In the genomic region with DNA sequence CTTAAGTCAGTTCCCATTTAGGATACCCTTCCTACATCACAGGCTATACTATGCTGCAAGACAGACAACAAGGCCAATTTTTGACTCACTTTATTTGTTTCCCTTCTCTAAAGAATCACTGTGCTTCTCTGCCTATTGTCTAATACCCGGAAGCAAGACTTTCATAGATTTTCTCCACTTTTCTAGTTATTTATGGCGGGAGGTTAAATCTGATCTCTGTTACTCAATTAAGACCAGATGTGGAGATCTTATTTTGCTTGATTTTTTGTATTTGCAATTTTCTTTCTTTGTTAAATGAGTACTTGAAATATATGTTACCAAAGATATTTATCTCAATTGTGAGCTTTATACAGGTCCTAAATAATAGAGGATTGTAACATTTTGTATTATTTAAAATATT, we compare ENCODE assay signal across 24 cellular contexts.
DNase-seq lines count a peak whose midpoint lies in the region; ATAC-seq and TF ChIP-seq lines count a peak whose summit lies in the region.
"Had no signal": no experiment of that assay in that cellular context is flagged by ENCODE, and none has a peak within 500 bp of the region (broad histone marks: within the 10 kb centered on the region; RNA-seq: fewer than 3 reads in every experiment).

No MANE protein-coding gene starts in this region.

- no peaks in the 10 kb centered on the region for H3K36me3 ChIP-seq in SJCRH30
- H3K36me3 ChIP-seq: BLaER1 treated with 17β-estradiol and CSF1 and Interleukin-3, amounts not matched to agents 10 nM and 100 nM; MG63 had no signal

- no peaks in the 10 kb centered on the region for H3K27me3 Mint-ChIP-seq in nephron (ENCODE audit: low read depth)
- no peaks in the 10 kb centered on the region for H3K27me3 Mint-ChIP-seq in type B pancreatic cell
- H3K27me3 Mint-ChIP-seq: CD4-positive, alpha-beta T cell had no signal

- H3K4me1 Mint-ChIP-seq in nephron (peaks cover 21% of the 10 kb centered on the region), type B pancreatic cell (ENCODE audit: unreplicated experiment) (peaks cover 4% of the 10 kb centered on the region)
- H3K4me1 Mint-ChIP-seq: GM23338, H9 had no signal

- H3K36me3 Mint-ChIP-seq in nephron (ENCODE audit: low read depth) (no peaks in the 10 kb centered on the region), type B pancreatic cell (no peaks in the 10 kb centered on the region)

- no peaks in the 10 kb centered on the region for H3K9me3 ChIP-seq in SJCRH30 (replicated peaks)
- H3K9me3 ChIP-seq: BLaER1 treated with 17β-estradiol and CSF1 and Interleukin-3, amounts not matched to agents 10 nM and 100 nM; MG63 had no signal

- no peaks in the 10 kb centered on the region for H3K27me3 ChIP-seq in SJCRH30
- H3K27me3 ChIP-seq: BLaER1 treated with 17β-estradiol and CSF1 and Interleukin-3, amounts not matched to agents 10 nM and 100 nM; MG63 had no signal

- H3K4me1 ChIP-seq in SJCRH30: peaks cover 46% of the 10 kb centered on the region

- H3K27ac ChIP-seq in SJCRH30: peak overlapping the region; percentile 4; the same call in 1 of the 2 replicates
- H3K27ac ChIP-seq: BLaER1 treated with 17β-estradiol and CSF1 and Interleukin-3, amounts not matched to agents 10 nM and 100 nM had no signal

- ATAC-seq in HG03139 (IDR thresholded peaks at IDR 0.05; ENCODE audit: unreplicated experiment) (no peak), HG02840 (IDR thresholded peaks at IDR 0.05; ENCODE audit: low FRiP score, unreplicated experiment) (no peak)
- ATAC-seq: GM23338, PC-3 had no signal

- H3K4me3 Mint-ChIP-seq in nephron (no peak overlapping the region), type B pancreatic cell (no peak overlapping the region)
- H3K4me3 Mint-ChIP-seq: CD4-positive, alpha-beta T cell; GM23338; H9; HFFc6 had no signal

- TF ChIP-seq CTCF in foreskin fibroblast (IDR thresholded peaks at IDR 0.05; ENCODE audit: low read depth, low read length) (no peak), nephron (IDR thresholded peaks at IDR 0.05; ENCODE audit: unreplicated experiment in 3 of 3) (no peak), type B pancreatic cell (conservative IDR thresholded peaks at IDR 0.05) (no peak)

- H3K4me3 ChIP-seq in SJCRH30 (no peak overlapping the region), foreskin fibroblast (ENCODE audit: low read depth in 1 of 2, low read length in 2 of 2) (no peak overlapping the region)
- H3K4me3 ChIP-seq: BLaER1 treated with 17β-estradiol and CSF1 and Interleukin-3, amounts not matched to agents 10 nM and 100 nM; GM23338; MG63 had no signal

- DNase-seq in SJCRH30 (no peak), foreskin fibroblast (peak; percentile 10 to 54), type B pancreatic cell (ENCODE audit: extremely low spot score, unreplicated experiment) (no peak), GM03348 (ENCODE audit: low spot score) (no peak)
- DNase-seq: AML-193; CD4-positive, alpha-beta T cell; H9; HFFc6; IMR-90; KG1; MG63; NCI-H1105 treated with DMSO at 0.1 percent for 48 hours; NCI-H146; NCI-H2029; NCI-H446; NCI-H524 treated with DMSO at 0.1 percent for 48 hours; NCI-H774; PC-3; Right ventricle myocardium superior had no signal

- H3K27ac Mint-ChIP-seq in nephron (peak overlapping the region; percentile 88 to 94 (median 93)), type B pancreatic cell (peak overlapping the region; percentile 26)
- H3K27ac Mint-ChIP-seq: CD4-positive, alpha-beta T cell; GM23338; H9; HFFc6 had no signal

- no peaks in the 10 kb centered on the region for H3K9me3 Mint-ChIP-seq in nephron
- no peaks in the 10 kb centered on the region for H3K9me3 Mint-ChIP-seq in type B pancreatic cell
- H3K9me3 Mint-ChIP-seq: CD4-positive, alpha-beta T cell; GM23338; H9 had no signal

Comparison
In these comparisons a context has a peak if more than half of its experiments do, and no peak if none do; other contexts are left out.
1. DNase-seq: peak in foreskin fibroblast (2 of 2); none in SJCRH30 (0 of 2), type B pancreatic cell (single experiment) and GM03348 (single experiment).